1 cellular context compared by ENCODE assay signal in genomic region chr11:2196970-2197770, GRCh38.
TF ChIP-seq lines count a peak whose summit lies in the region.

No MANE protein-coding gene starts in this region.

TF ChIP-seq in K562, 482 proteins besides CTCF, POLR2A, EP300 and RAD21 (continued from another document and continues in another):
- TF ChIP-seq FUS (optimal IDR thresholded peaks at IDR 0.05; ENCODE audit: low read depth, low read length) = no peak
- no peak for TF ChIP-seq ZNF175 (CRISPR knock-in tag; IDR thresholded peaks at IDR 0.05; ENCODE audit: low read depth)
- no peak for TF ChIP-seq DDX20 (tag; IDR thresholded peaks at IDR 0.05; ENCODE audit: low read depth)
- peak; percentile 53; the same call in 1 of the 2 replicates for TF ChIP-seq RB1 (IDR thresholded peaks at IDR 0.05; ENCODE audit: low read depth)
- no peak for TF ChIP-seq NRF1 (conservative IDR thresholded peaks at IDR 0.05 in 1 of 2, IDR thresholded peaks at IDR 0.05 in 1 of 2)
- no peak for TF ChIP-seq AFF4 (CRISPR knock-in tag; IDR thresholded peaks at IDR 0.05)
- no peak for TF ChIP-seq HIVEP1 (CRISPR knock-in tag; IDR thresholded peaks at IDR 0.05)
- no peak for TF ChIP-seq GTF2F1 (IDR thresholded peaks at IDR 0.05; ENCODE audit: low read depth, low read length)
- TF ChIP-seq RNF219 (CRISPR knock-in tag; IDR thresholded peaks at IDR 0.05) = no peak
- TF ChIP-seq FOXK2 (conservative IDR thresholded peaks at IDR 0.05 in 1 of 2, IDR thresholded peaks at IDR 0.05 in 1 of 2; ENCODE audit: low read depth in 2 of 2) = no peak
- peak; percentile 79 for TF ChIP-seq DEAF1 (CRISPR knock-in tag; IDR thresholded peaks at IDR 0.05)
- TF ChIP-seq NCOA4 (IDR thresholded peaks at IDR 0.05; ENCODE audit: partially characterized antibody) = no peak
- TF ChIP-seq SETDB1 (IDR thresholded peaks at IDR 0.05; ENCODE audit: low read length) = no peak
- TF ChIP-seq PBX2 (CRISPR knock-in tag; IDR thresholded peaks at IDR 0.05; ENCODE audit: low read depth) = no peak
- no peak for TF ChIP-seq PBX2 (tag; conservative IDR thresholded peaks at IDR 0.05; ENCODE audit: low read depth)
- no peak for TF ChIP-seq SMARCE1 (IDR thresholded peaks at IDR 0.05)
- no peak for TF ChIP-seq ZNF134 (CRISPR knock-in tag; conservative IDR thresholded peaks at IDR 0.05)
- no peak for TF ChIP-seq ZBTB49 (CRISPR knock-in tag; IDR thresholded peaks at IDR 0.05; ENCODE audit: borderline replicate concordance)
- 0 out of 2 replicates have a peak, but pooled peaks have one; percentile 22 for TF ChIP-seq THRB (CRISPR knock-in tag; conservative IDR thresholded peaks at IDR 0.05)
- TF ChIP-seq ZNF12 (CRISPR knock-in tag; IDR thresholded peaks at IDR 0.05) = no peak
- TF ChIP-seq MTA3 (IDR thresholded peaks at IDR 0.05; ENCODE audit: borderline replicate concordance) = no peak
- TF ChIP-seq NKRF (IDR thresholded peaks at IDR 0.05; ENCODE audit: borderline replicate concordance) = 0 out of 2 replicates have a peak, but pooled peaks have one; percentile 48
- TF ChIP-seq HES1 (IDR thresholded peaks at IDR 0.05; ENCODE audit: low read depth) = no peak
- TF ChIP-seq ZNF551 (CRISPR knock-in tag; IDR thresholded peaks at IDR 0.05) = no peak
- no peak for TF ChIP-seq PHF21A (IDR thresholded peaks at IDR 0.05; ENCODE audit: borderline replicate concordance, low read depth)
- no peak for TF ChIP-seq TEAD2 (tag; IDR thresholded peaks at IDR 0.05)
- no peak for TF ChIP-seq HEY1 (CRISPR knock-in tag; IDR thresholded peaks at IDR 0.05; ENCODE audit: borderline replicate concordance)
- no peak for TF ChIP-seq IRF9 (tag; IDR thresholded peaks at IDR 0.05)
- no peak for TF ChIP-seq PHB (CRISPR knock-in tag; IDR thresholded peaks at IDR 0.05)
- peak in 1 of 2 experiments; percentile 66; a peak in 1 of 4 replicates for TF ChIP-seq MLLT1 (IDR thresholded peaks at IDR 0.05)
- TF ChIP-seq ZNF165 (CRISPR knock-in tag; IDR thresholded peaks at IDR 0.05; ENCODE audit: borderline replicate concordance) = no peak
- TF ChIP-seq RCOR1 (IDR thresholded peaks at IDR 0.05; ENCODE audit: borderline replicate concordance in 1 of 2, low read depth in 2 of 2, low read length in 2 of 2) = no peak
- TF ChIP-seq HLTF (IDR thresholded peaks at IDR 0.05) = no peak
- no peak for TF ChIP-seq CCAR2 (IDR thresholded peaks at IDR 0.05; ENCODE audit: low read depth, low read length)
- no peak for TF ChIP-seq ZNF76 (CRISPR knock-in tag; IDR thresholded peaks at IDR 0.05; ENCODE audit: borderline replicate concordance)
- TF ChIP-seq HDAC1 (IDR thresholded peaks at IDR 0.05) = no peak
- TF ChIP-seq RBM22 (IDR thresholded peaks at IDR 0.05; ENCODE audit: low read depth, low read length, poor library complexity, severe bottlenecking) = no peak
- no peak for TF ChIP-seq ZBTB12 (CRISPR knock-in tag; IDR thresholded peaks at IDR 0.05)
- TF ChIP-seq CC2D1A (IDR thresholded peaks at IDR 0.05) = peak; percentile 72
- no peak for TF ChIP-seq CBX1 (IDR thresholded peaks at IDR 0.05; ENCODE audit: low read depth)
- TF ChIP-seq TAL1 (IDR thresholded peaks at IDR 0.05) = no peak
- TF ChIP-seq KLF10 (CRISPR knock-in tag; IDR thresholded peaks at IDR 0.05) = no peak
